Comparison of ENCODE assay signal across 2 cellular contexts in the genomic region with DNA sequence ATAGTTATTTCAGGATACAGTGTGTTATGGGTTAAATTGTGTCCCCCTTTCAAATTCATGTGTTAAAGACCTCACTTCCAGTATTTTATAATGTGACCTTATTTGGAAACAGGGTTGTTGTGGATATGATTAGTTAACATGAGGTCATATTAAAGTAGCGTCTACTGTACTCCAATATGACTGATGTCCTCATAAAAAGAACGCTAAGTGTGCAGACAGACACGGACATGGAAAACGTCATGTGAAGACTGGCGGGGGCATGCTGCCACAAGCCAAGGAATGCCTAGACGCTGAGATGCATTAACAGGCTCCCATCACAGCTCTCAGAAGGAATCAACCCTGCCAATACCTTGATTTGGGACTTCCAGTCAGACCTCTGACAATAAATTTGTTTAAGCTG.
TF ChIP-seq lines count a peak whose summit lies in the region.

No MANE protein-coding gene starts in this region.

TF ChIP-seq in A549, 52 proteins besides CTCF, POLR2A, EP300 and RAD21:
- TF ChIP-seq, protein P1, sequence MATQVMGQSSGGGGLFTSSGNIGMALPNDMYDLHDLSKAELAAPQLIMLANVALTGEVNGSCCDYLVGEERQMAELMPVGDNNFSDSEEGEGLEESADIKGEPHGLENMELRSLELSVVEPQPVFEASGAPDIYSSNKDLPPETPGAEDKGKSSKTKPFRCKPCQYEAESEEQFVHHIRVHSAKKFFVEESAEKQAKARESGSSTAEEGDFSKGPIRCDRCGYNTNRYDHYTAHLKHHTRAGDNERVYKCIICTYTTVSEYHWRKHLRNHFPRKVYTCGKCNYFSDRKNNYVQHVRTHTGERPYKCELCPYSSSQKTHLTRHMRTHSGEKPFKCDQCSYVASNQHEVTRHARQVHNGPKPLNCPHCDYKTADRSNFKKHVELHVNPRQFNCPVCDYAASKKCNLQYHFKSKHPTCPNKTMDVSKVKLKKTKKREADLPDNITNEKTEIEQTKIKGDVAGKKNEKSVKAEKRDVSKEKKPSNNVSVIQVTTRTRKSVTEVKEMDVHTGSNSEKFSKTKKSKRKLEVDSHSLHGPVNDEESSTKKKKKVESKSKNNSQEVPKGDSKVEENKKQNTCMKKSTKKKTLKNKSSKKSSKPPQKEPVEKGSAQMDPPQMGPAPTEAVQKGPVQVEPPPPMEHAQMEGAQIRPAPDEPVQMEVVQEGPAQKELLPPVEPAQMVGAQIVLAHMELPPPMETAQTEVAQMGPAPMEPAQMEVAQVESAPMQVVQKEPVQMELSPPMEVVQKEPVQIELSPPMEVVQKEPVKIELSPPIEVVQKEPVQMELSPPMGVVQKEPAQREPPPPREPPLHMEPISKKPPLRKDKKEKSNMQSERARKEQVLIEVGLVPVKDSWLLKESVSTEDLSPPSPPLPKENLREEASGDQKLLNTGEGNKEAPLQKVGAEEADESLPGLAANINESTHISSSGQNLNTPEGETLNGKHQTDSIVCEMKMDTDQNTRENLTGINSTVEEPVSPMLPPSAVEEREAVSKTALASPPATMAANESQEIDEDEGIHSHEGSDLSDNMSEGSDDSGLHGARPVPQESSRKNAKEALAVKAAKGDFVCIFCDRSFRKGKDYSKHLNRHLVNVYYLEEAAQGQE (IDR thresholded peaks at IDR 0.05): no peak
- TF ChIP-seq POLR2AphosphoS2 (conservative IDR thresholded peaks at IDR 0.05; ENCODE audit: low read length): no peak
- no peak for TF ChIP-seq ZNF302 (CRISPR knock-in tag; IDR thresholded peaks at IDR 0.05)
- TF ChIP-seq NPAS2 (CRISPR knock-in tag; IDR thresholded peaks at IDR 0.05; ENCODE audit: borderline replicate concordance): no peak
- TF ChIP-seq CHD4 (IDR thresholded peaks at IDR 0.05; ENCODE audit: borderline replicate concordance): no peak
- no peak for TF ChIP-seq GATA3 (IDR thresholded peaks at IDR 0.05; ENCODE audit: borderline replicate concordance)

TF ChIP-seq in GM23338, 12 proteins besides CTCF, POLR2A, EP300 and RAD21:
- TF ChIP-seq STAT1 (IDR thresholded peaks at IDR 0.05; ENCODE audit: unreplicated experiment): no peak
- TF ChIP-seq, protein P2, sequence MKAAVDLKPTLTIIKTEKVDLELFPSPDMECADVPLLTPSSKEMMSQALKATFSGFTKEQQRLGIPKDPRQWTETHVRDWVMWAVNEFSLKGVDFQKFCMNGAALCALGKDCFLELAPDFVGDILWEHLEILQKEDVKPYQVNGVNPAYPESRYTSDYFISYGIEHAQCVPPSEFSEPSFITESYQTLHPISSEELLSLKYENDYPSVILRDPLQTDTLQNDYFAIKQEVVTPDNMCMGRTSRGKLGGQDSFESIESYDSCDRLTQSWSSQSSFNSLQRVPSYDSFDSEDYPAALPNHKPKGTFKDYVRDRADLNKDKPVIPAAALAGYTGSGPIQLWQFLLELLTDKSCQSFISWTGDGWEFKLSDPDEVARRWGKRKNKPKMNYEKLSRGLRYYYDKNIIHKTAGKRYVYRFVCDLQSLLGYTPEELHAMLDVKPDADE (IDR thresholded peaks at IDR 0.05): no peak
